In genomic region chr14:74620497-74620921, GRCh38 we compare ENCODE assay signal across 9 cellular contexts. TPM values are rescaled to one million over a fixed set of nuclear protein-coding genes. Genes with fewer than 3 reads are reported as not detected.
DNase-seq lines count a peak whose midpoint lies in the region; ATAC-seq and TF ChIP-seq lines count a peak whose summit lies in the region.
"Had no signal": no experiment of that assay in that cellular context is flagged by ENCODE, and none has a peak within 500 bp of the region (broad histone marks: within the 10 kb centered on the region; RNA-seq: fewer than 3 reads in every experiment).

No MANE protein-coding gene starts in this region.

- peak overlapping the region; percentile 40 for H3K27ac Mint-ChIP-seq in stimulated activated effector memory CD8-positive, alpha-beta T cell treated with anti-CD3 and anti-CD28 coated beads, Interleukin-12 subunit alpha, Interleukin-12 subunit beta, amount 100 ng/mL, for 72 hours

- H3K9me3 ChIP-seq in esophagus muscularis mucosa, result no peaks in the 10 kb centered on the region

- no peak for TF ChIP-seq POLR2A in esophagus muscularis mucosa (IDR thresholded peaks at IDR 0.05; ENCODE audit: low read depth)

- no peak for TF ChIP-seq EP300 in esophagus muscularis mucosa (IDR thresholded peaks at IDR 0.05)

- H3K4me1 ChIP-seq in esophagus muscularis mucosa, result peaks cover 31 to 52% (median 42%) of the 10 kb centered on the region in 4 donors

- TF ChIP-seq CTCF in esophagus muscularis mucosa (IDR thresholded peaks at IDR 0.05), result no peak

- no peaks in the 10 kb centered on the region for H3K36me3 ChIP-seq in esophagus muscularis mucosa

- H3K4me1 Mint-ChIP-seq in stimulated activated effector memory CD8-positive, alpha-beta T cell treated with anti-CD3 and anti-CD28 coated beads, Interleukin-12 subunit alpha, Interleukin-12 subunit beta, amount 100 ng/mL, for 72 hours, result peaks cover 70% of the 10 kb centered on the region

- peak; percentile 86 for ATAC-seq in stimulated activated effector memory CD8-positive, alpha-beta T cell treated with anti-CD3 and anti-CD28 coated beads, Interleukin-12 subunit alpha, Interleukin-12 subunit beta, amount 100 ng/mL, for 72 hours
- ATAC-seq in HG02763 (IDR thresholded peaks at IDR 0.05; ENCODE audit: unreplicated experiment), result no peak
- ATAC-seq in HG03045 (IDR thresholded peaks at IDR 0.05; ENCODE audit: unreplicated experiment), result no peak
- ATAC-seq in HG02610 (IDR thresholded peaks at IDR 0.05; ENCODE audit: unreplicated experiment), result no peak

- DNase-seq in SIG-M5 treated with dmso at 0.1 percent for 504 hours (lab: John Stamatoyannopoulos, UW; ENCODE audit: unreplicated experiment), result peak; percentile 29
- no peak for DNase-seq in SIG-M5 (lab: John Stamatoyannopoulos, UW)
- peak; percentile 68 for DNase-seq in T1000 (lab: John Stamatoyannopoulos, UW)
- no peak for DNase-seq in esophagus muscularis mucosa (ENCODE audit: extremely low spot score)
- peak in 1 of 2 donors; percentile 76 for DNase-seq in stimulated activated effector memory CD8-positive, alpha-beta T cell treated with anti-CD3 and anti-CD28 coated beads, Interleukin-12 subunit alpha, Interleukin-12 subunit beta, amount 100 ng/mL, for 72 hours (ENCODE audit: low spot score in 2 of 2)

- H3K36me3 Mint-ChIP-seq in stimulated activated effector memory CD8-positive, alpha-beta T cell treated with anti-CD3 and anti-CD28 coated beads, Interleukin-12 subunit alpha, Interleukin-12 subunit beta, amount 100 ng/mL, for 72 hours, result peaks cover 24% of the 10 kb centered on the region

- 65% methylated on average over 2 of the region's 2 CpGs for WGBS in esophagus muscularis mucosa

- peaks cover 0 to 21% (median 0%) of the 10 kb centered on the region in 4 donors for H3K27me3 ChIP-seq in esophagus muscularis mucosa

- H3K4me3 ChIP-seq in esophagus muscularis mucosa, result no peak overlapping the region

- intact Hi-C loops in esophagus muscularis mucosa (cut with DNase I), result no loop called here

- peak overlapping the region; percentile 46 for H3K4me3 Mint-ChIP-seq in stimulated activated effector memory CD8-positive, alpha-beta T cell treated with anti-CD3 and anti-CD28 coated beads, Interleukin-12 subunit alpha, Interleukin-12 subunit beta, amount 100 ng/mL, for 72 hours

- no peaks in the 10 kb centered on the region for H3K9me3 Mint-ChIP-seq in stimulated activated effector memory CD8-positive, alpha-beta T cell treated with anti-CD3 and anti-CD28 coated beads, Interleukin-12 subunit alpha, Interleukin-12 subunit beta, amount 100 ng/mL, for 72 hours

- peak overlapping the region; percentile 54 to 66 (median 60) for H3K27ac ChIP-seq in esophagus muscularis mucosa (replicated peaks in 1 of 4)
- H3K27ac ChIP-seq: C4-2B had no signal

RNA-seq across cellular contexts. Expression of gene LTBP2, which starts 8.5 kb away (rescaled TPM):
- 100 to 1,000 TPM in 2 of 4 donors, 10 to 100 TPM in 2; 62.0 to 151 (median 109) TPM for total RNA-seq in esophagus muscularis mucosa

Comparison
In these comparisons a context has a peak if more than half of its experiments do, and no peak if none do; other contexts are left out.
1. DNase-seq: peak in SIG-M5 treated with dmso at 0.1 percent for 504 hours (single experiment) and T1000 (single experiment); none in SIG-M5 (single experiment) and esophagus muscularis mucosa (single experiment).